ENCODE assay signal across 1 cellular context in the genomic region with DNA sequence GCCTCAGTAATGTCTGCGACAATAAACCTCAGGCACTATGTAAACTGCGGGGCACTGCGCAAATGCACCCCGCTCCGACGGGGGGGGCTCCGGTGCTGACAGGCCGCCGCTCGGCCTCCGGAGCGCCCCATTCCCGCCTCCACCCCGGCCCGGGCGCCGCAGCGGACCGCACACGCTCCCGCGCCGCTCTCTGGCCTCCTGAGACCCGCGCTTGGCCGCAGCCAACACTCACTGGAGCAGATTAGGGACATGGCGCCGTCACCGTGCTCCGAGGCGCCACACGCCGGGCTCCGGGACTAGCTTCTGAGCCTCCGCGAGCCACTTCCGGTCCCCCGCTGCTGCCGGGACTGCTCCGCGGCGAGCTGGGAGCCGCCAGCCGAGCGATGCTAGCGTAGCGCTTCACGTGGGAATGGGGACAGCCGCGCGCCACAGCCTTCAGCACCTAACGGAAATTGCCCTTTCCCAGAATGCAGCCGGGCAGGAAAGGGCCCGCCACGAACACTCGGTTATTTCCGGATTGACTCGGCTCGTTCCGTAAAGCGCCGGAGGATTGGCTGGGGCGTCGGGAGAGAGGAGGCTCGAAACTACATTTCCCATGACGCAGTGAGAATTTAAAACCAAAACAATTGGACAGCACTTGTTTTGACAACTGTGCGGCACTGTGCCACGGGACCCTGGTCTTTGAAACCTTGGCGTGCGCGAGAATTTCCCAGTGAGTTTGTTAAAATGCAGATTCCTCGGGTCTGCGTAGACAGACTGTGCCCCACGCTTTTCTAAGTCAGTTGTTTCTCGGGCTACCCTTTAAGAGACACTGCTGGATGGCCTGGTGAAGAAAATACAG.
TF ChIP-seq lines count a peak whose summit lies in the region.

A gene (minus strand): TSS at position 454 of the 841 bp plus-strand sequence. CDS start 203 bp downstream, at position 251.

TF ChIP-seq in HepG2, 621 proteins besides CTCF, POLR2A, EP300 and RAD21 (continued from another document and continues in another):
- TF ChIP-seq, protein P1, sequence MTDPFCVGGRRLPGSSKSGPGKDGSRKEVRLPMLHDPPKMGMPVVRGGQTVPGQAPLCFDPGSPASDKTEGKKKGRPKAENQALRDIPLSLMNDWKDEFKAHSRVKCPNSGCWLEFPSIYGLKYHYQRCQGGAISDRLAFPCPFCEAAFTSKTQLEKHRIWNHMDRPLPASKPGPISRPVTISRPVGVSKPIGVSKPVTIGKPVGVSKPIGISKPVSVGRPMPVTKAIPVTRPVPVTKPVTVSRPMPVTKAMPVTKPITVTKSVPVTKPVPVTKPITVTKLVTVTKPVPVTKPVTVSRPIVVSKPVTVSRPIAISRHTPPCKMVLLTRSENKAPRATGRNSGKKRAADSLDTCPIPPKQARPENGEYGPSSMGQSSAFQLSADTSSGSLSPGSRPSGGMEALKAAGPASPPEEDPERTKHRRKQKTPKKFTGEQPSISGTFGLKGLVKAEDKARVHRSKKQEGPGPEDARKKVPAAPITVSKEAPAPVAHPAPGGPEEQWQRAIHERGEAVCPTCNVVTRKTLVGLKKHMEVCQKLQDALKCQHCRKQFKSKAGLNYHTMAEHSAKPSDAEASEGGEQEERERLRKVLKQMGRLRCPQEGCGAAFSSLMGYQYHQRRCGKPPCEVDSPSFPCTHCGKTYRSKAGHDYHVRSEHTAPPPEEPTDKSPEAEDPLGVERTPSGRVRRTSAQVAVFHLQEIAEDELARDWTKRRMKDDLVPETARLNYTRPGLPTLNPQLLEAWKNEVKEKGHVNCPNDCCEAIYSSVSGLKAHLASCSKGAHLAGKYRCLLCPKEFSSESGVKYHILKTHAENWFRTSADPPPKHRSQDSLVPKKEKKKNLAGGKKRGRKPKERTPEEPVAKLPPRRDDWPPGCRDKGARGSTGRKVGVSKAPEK (CRISPR knock-in tag; IDR thresholded peaks at IDR 0.05; ENCODE audit: borderline replicate concordance): no peak
- TF ChIP-seq ZNF550 (CRISPR knock-in tag; IDR thresholded peaks at IDR 0.05; ENCODE audit: borderline replicate concordance): no peak
- TF ChIP-seq YEATS2 (CRISPR knock-in tag; IDR thresholded peaks at IDR 0.05; ENCODE audit: borderline replicate concordance): peak; percentile 99
- TF ChIP-seq RORA (CRISPR knock-in tag; IDR thresholded peaks at IDR 0.05): no peak
- 0 out of 2 replicates have a peak, but pooled peaks have one; percentile 49 for TF ChIP-seq BORCS8-MEF2B (CRISPR knock-in tag; IDR thresholded peaks at IDR 0.05)
- TF ChIP-seq MTF2 (CRISPR knock-in tag; IDR thresholded peaks at IDR 0.05; ENCODE audit: borderline replicate concordance): no peak
- TF ChIP-seq ZNF333 (CRISPR knock-in tag; IDR thresholded peaks at IDR 0.05; ENCODE audit: borderline replicate concordance): no peak
- peak; percentile 36; the same call in 1 of the 2 replicates for TF ChIP-seq GFI1 (CRISPR knock-in tag; IDR thresholded peaks at IDR 0.05; ENCODE audit: borderline replicate concordance)
- no peak for TF ChIP-seq HOXA7 (CRISPR knock-in tag; IDR thresholded peaks at IDR 0.05)
- TF ChIP-seq MIER2 (CRISPR knock-in tag; IDR thresholded peaks at IDR 0.05): no peak
- peak; percentile 89; the same call in 1 of the 2 replicates for TF ChIP-seq DR1 (CRISPR knock-in tag; IDR thresholded peaks at IDR 0.05)
- TF ChIP-seq GATAD2A (CRISPR knock-in tag; IDR thresholded peaks at IDR 0.05): peak; percentile 42; the same call in 1 of the 2 replicates
- TF ChIP-seq, protein P2, sequence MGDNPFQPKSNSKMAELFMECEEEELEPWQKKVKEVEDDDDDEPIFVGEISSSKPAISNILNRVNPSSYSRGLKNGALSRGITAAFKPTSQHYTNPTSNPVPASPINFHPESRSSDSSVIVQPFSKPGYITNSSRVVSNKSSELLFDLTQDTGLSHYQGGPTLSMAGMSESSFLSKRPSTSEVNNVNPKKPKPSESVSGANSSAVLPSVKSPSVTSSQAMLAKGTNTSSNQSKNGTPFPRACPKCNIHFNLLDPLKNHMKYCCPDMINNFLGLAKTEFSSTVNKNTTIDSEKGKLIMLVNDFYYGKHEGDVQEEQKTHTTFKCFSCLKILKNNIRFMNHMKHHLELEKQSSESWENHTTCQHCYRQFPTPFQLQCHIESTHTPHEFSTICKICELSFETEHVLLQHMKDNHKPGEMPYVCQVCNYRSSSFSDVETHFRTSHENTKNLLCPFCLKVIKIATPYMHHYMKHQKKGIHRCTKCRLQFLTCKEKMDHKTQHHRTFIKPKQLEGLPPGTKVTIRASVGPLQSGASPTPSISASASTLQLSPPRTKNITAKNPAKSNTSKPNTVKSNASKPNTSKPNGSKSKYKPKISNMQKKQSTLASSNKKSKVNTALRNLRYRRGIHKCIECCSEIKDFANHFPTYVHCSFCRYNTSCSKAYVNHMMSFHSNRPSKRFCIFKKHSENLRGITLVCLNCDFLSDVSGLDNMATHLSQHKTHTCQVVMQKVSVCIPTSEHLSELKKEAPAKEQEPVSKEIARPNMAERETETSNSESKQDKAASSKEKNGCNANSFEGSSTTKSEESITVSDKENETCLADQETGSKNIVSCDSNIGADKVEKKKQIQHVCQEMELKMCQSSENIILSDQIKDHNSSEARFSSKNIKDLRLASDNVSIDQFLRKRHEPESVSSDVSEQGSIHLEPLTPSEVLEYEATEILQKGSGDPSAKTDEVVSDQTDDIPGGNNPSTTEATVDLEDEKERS (CRISPR knock-in tag; IDR thresholded peaks at IDR 0.05): 0 out of 2 replicates have a peak, but pooled peaks have one; percentile 30
- TF ChIP-seq, protein P3, sequence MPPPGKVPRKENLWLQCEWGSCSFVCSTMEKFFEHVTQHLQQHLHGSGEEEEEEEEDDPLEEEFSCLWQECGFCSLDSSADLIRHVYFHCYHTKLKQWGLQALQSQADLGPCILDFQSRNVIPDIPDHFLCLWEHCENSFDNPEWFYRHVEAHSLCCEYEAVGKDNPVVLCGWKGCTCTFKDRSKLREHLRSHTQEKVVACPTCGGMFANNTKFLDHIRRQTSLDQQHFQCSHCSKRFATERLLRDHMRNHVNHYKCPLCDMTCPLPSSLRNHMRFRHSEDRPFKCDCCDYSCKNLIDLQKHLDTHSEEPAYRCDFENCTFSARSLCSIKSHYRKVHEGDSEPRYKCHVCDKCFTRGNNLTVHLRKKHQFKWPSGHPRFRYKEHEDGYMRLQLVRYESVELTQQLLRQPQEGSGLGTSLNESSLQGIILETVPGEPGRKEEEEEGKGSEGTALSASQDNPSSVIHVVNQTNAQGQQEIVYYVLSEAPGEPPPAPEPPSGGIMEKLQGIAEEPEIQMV (CRISPR knock-in tag; IDR thresholded peaks at IDR 0.05; ENCODE audit: low read depth): peak; percentile 64
- TF ChIP-seq DPF2 (CRISPR knock-in tag; IDR thresholded peaks at IDR 0.05; ENCODE audit: borderline replicate concordance, low read depth): no peak
- no peak for TF ChIP-seq ZBTB20 (CRISPR knock-in tag; IDR thresholded peaks at IDR 0.05; ENCODE audit: borderline replicate concordance, low read depth)
- peak; percentile 66; the same call in 1 of the 2 replicates for TF ChIP-seq AHR (CRISPR knock-in tag; IDR thresholded peaks at IDR 0.05)
- peak; percentile 84 for TF ChIP-seq FOXK1 (CRISPR knock-in tag; IDR thresholded peaks at IDR 0.05; ENCODE audit: borderline replicate concordance, low read depth)
- no peak for TF ChIP-seq PCBP1 (IDR thresholded peaks at IDR 0.05; ENCODE audit: borderline replicate concordance, low read depth, low read length)
- TF ChIP-seq, protein P4, sequence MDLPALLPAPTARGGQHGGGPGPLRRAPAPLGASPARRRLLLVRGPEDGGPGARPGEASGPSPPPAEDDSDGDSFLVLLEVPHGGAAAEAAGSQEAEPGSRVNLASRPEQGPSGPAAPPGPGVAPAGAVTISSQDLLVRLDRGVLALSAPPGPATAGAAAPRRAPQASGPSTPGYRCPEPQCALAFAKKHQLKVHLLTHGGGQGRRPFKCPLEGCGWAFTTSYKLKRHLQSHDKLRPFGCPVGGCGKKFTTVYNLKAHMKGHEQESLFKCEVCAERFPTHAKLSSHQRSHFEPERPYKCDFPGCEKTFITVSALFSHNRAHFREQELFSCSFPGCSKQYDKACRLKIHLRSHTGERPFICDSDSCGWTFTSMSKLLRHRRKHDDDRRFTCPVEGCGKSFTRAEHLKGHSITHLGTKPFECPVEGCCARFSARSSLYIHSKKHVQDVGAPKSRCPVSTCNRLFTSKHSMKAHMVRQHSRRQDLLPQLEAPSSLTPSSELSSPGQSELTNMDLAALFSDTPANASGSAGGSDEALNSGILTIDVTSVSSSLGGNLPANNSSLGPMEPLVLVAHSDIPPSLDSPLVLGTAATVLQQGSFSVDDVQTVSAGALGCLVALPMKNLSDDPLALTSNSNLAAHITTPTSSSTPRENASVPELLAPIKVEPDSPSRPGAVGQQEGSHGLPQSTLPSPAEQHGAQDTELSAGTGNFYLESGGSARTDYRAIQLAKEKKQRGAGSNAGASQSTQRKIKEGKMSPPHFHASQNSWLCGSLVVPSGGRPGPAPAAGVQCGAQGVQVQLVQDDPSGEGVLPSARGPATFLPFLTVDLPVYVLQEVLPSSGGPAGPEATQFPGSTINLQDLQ (CRISPR knock-in tag; IDR thresholded peaks at IDR 0.05): no peak
- no peak for TF ChIP-seq THYN1 (CRISPR knock-in tag; IDR thresholded peaks at IDR 0.05; ENCODE audit: borderline replicate concordance, low read depth)
- no peak for TF ChIP-seq ZNF569 (CRISPR knock-in tag; IDR thresholded peaks at IDR 0.05; ENCODE audit: borderline replicate concordance)
- TF ChIP-seq, protein P5, sequence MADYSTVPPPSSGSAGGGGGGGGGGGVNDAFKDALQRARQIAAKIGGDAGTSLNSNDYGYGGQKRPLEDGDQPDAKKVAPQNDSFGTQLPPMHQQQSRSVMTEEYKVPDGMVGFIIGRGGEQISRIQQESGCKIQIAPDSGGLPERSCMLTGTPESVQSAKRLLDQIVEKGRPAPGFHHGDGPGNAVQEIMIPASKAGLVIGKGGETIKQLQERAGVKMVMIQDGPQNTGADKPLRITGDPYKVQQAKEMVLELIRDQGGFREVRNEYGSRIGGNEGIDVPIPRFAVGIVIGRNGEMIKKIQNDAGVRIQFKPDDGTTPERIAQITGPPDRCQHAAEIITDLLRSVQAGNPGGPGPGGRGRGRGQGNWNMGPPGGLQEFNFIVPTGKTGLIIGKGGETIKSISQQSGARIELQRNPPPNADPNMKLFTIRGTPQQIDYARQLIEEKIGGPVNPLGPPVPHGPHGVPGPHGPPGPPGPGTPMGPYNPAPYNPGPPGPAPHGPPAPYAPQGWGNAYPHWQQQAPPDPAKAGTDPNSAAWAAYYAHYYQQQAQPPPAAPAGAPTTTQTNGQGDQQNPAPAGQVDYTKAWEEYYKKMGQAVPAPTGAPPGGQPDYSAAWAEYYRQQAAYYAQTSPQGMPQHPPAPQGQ (CRISPR knock-in tag; IDR thresholded peaks at IDR 0.05; ENCODE audit: borderline replicate concordance): peak; percentile 64; the same call in 1 of the 2 replicates
- TF ChIP-seq ATF7 (IDR thresholded peaks at IDR 0.05): no peak
- 0 out of 2 replicates have a peak, but pooled peaks have one; percentile 30 for TF ChIP-seq ATF7 (CRISPR knock-in tag; IDR thresholded peaks at IDR 0.05)
- TF ChIP-seq ZNF253 (CRISPR knock-in tag; IDR thresholded peaks at IDR 0.05; ENCODE audit: borderline replicate concordance): no peak
- TF ChIP-seq ZNF660 (CRISPR knock-in tag; IDR thresholded peaks at IDR 0.05; ENCODE audit: borderline replicate concordance, low read depth): no peak
- peak; percentile 97 for TF ChIP-seq GABPB1 (CRISPR knock-in tag; IDR thresholded peaks at IDR 0.05)
- TF ChIP-seq GABPA (IDR thresholded peaks at IDR 0.05; ENCODE audit: low read depth, low read length): peak; percentile 84
- TF ChIP-seq GABPA (CRISPR knock-in tag; IDR thresholded peaks at IDR 0.05; ENCODE audit: low read depth): peak; percentile 97
- TF ChIP-seq JUND (CRISPR knock-in tag; IDR thresholded peaks at IDR 0.05): no peak
- no peak for TF ChIP-seq FLYWCH1 (CRISPR knock-in tag; IDR thresholded peaks at IDR 0.05)
- TF ChIP-seq, protein P6, sequence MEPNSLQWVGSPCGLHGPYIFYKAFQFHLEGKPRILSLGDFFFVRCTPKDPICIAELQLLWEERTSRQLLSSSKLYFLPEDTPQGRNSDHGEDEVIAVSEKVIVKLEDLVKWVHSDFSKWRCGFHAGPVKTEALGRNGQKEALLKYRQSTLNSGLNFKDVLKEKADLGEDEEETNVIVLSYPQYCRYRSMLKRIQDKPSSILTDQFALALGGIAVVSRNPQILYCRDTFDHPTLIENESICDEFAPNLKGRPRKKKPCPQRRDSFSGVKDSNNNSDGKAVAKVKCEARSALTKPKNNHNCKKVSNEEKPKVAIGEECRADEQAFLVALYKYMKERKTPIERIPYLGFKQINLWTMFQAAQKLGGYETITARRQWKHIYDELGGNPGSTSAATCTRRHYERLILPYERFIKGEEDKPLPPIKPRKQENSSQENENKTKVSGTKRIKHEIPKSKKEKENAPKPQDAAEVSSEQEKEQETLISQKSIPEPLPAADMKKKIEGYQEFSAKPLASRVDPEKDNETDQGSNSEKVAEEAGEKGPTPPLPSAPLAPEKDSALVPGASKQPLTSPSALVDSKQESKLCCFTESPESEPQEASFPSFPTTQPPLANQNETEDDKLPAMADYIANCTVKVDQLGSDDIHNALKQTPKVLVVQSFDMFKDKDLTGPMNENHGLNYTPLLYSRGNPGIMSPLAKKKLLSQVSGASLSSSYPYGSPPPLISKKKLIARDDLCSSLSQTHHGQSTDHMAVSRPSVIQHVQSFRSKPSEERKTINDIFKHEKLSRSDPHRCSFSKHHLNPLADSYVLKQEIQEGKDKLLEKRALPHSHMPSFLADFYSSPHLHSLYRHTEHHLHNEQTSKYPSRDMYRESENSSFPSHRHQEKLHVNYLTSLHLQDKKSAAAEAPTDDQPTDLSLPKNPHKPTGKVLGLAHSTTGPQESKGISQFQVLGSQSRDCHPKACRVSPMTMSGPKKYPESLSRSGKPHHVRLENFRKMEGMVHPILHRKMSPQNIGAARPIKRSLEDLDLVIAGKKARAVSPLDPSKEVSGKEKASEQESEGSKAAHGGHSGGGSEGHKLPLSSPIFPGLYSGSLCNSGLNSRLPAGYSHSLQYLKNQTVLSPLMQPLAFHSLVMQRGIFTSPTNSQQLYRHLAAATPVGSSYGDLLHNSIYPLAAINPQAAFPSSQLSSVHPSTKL (CRISPR knock-in tag; IDR thresholded peaks at IDR 0.05): peak; percentile 45
- peak; percentile 66 for TF ChIP-seq SALL1 (CRISPR knock-in tag; IDR thresholded peaks at IDR 0.05)
- TF ChIP-seq ZNF160 (CRISPR knock-in tag; IDR thresholded peaks at IDR 0.05): no peak
- peak; percentile 72 for TF ChIP-seq NR2C2 (CRISPR knock-in tag; IDR thresholded peaks at IDR 0.05; ENCODE audit: borderline replicate concordance)
- TF ChIP-seq GATA4 (IDR thresholded peaks at IDR 0.05; ENCODE audit: borderline replicate concordance, low read depth): no peak; the same call in 1 of the 2 replicates
- TF ChIP-seq CHD2 (IDR thresholded peaks at IDR 0.05; ENCODE audit: low read depth, low read length): peak; percentile 82
- TF ChIP-seq ZNF329 (CRISPR knock-in tag; IDR thresholded peaks at IDR 0.05; ENCODE audit: low read depth): 0 out of 2 replicates have a peak, but pooled peaks have one; percentile 56
- TF ChIP-seq, protein P7, sequence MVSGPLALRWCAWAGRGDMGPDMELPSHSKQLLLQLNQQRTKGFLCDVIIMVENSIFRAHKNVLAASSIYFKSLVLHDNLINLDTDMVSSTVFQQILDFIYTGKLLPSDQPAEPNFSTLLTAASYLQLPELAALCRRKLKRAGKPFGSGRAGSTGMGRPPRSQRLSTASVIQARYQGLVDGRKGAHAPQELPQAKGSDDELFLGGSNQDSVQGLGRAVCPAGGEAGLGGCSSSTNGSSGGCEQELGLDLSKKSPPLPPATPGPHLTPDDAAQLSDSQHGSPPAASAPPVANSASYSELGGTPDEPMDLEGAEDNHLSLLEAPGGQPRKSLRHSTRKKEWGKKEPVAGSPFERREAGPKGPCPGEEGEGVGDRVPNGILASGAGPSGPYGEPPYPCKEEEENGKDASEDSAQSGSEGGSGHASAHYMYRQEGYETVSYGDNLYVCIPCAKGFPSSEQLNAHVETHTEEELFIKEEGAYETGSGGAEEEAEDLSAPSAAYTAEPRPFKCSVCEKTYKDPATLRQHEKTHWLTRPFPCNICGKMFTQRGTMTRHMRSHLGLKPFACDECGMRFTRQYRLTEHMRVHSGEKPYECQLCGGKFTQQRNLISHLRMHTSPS (CRISPR knock-in tag; IDR thresholded peaks at IDR 0.05; ENCODE audit: low read depth): no peak
- TF ChIP-seq ZNF557 (CRISPR knock-in tag; IDR thresholded peaks at IDR 0.05): no peak
